ENCODE assay signal across 16 cellular contexts in genomic region chr21:14452842-14453241, GRCh38.
DNase-seq lines count a peak whose midpoint lies in the region; ATAC-seq and TF ChIP-seq lines count a peak whose summit lies in the region.
"Had no signal": no experiment of that assay in that cellular context is flagged by ENCODE, and none has a peak within 500 bp of the region (broad histone marks: within the 10 kb centered on the region; RNA-seq: fewer than 3 reads in every experiment).

No MANE protein-coding gene starts in this region.

- peak overlapping the region; percentile 73 for H3K4me3 Mint-ChIP-seq in natural killer cell treated with Interleukin-12 subunit alpha and Interleukin-12 subunit beta and Interleukin-15 and Interleukin-18, amount 100 ng/mL, for 72 hours
- no peak overlapping the region for H3K4me3 Mint-ChIP-seq in natural killer cell
- H3K4me3 Mint-ChIP-seq: dendritic cell treated with granulocyte-macrophage colony-stimulating factor and Interleukin-4, amounts not matched to agents 40 ng/mL and 50 ng/mL, for 4 days had no signal

- no peaks in the 10 kb centered on the region for H3K27me3 Mint-ChIP-seq in natural killer cell treated with Interleukin-12 subunit alpha and Interleukin-12 subunit beta and Interleukin-15 and Interleukin-18, amount 100 ng/mL, for 72 hours
- no peaks in the 10 kb centered on the region for H3K27me3 Mint-ChIP-seq in natural killer cell (ENCODE audit: low read depth in 2 of 2)
- H3K27me3 Mint-ChIP-seq: dendritic cell treated with granulocyte-macrophage colony-stimulating factor and Interleukin-4, amounts not matched to agents 40 ng/mL and 50 ng/mL, for 4 days had no signal

- peak overlapping the region; percentile 88 to 94 for H3K27ac Mint-ChIP-seq in natural killer cell treated with Interleukin-12 subunit alpha and Interleukin-12 subunit beta and Interleukin-15 and Interleukin-18, amount 100 ng/mL, for 72 hours
- H3K27ac Mint-ChIP-seq in natural killer cell = no peak overlapping the region
- peak overlapping the region; percentile 95 to 99 for H3K27ac Mint-ChIP-seq in activated naive CD4-positive, alpha-beta T cell treated with anti-CD3 and anti-CD28 coated beads, Interleukin-2, amount 50 U/mL, for 72 hours
- H3K27ac Mint-ChIP-seq: dendritic cell treated with granulocyte-macrophage colony-stimulating factor and Interleukin-4, amounts not matched to agents 40 ng/mL and 50 ng/mL, for 4 days had no signal

- no peaks in the 10 kb centered on the region for H3K79me2 ChIP-seq in osteoblast (ENCODE audit: insufficient read depth, low read length)

- no peak overlapping the region for H2AFZ ChIP-seq in osteoblast (ENCODE audit: low read length)

- no peak overlapping the region for H3K4me2 ChIP-seq in osteoblast (ENCODE audit: insufficient read depth, low read length)

- no peaks in the 10 kb centered on the region for H4K20me1 ChIP-seq in osteoblast (ENCODE audit: insufficient read depth, low read length)

- H3K36me3 ChIP-seq in MG63 = no peaks in the 10 kb centered on the region
- no peaks in the 10 kb centered on the region for H3K36me3 ChIP-seq in osteoblast (ENCODE audit: insufficient read depth, low read length)
- H3K36me3 ChIP-seq: ovary had no signal

- peaks cover 37 to 41% of the 10 kb centered on the region in 2 donors for H3K4me1 Mint-ChIP-seq in natural killer cell treated with Interleukin-12 subunit alpha and Interleukin-12 subunit beta and Interleukin-15 and Interleukin-18, amount 100 ng/mL, for 72 hours (ENCODE audit: low read depth in 2 of 2)
- H3K4me1 Mint-ChIP-seq in natural killer cell = peaks cover 8 to 9% of the 10 kb centered on the region in 2 donors

- no peak for ATAC-seq in natural killer cell treated with Interleukin-12 subunit alpha and Interleukin-12 subunit beta and Interleukin-15 and Interleukin-18, amount 100 ng/mL, for 72 hours
- no peak for ATAC-seq in natural killer cell
- ATAC-seq in HG02973 (IDR thresholded peaks at IDR 0.05; ENCODE audit: unreplicated experiment) = peak; percentile 2
- ATAC-seq in activated naive CD4-positive, alpha-beta T cell treated with anti-CD3 and anti-CD28 coated beads, Interleukin-2, amount 50 U/mL, for 72 hours = peak in 1 of 2 donors; percentile 29
- ATAC-seq: esophagus mucosa, HepG2 had no signal

- H3K27me3 ChIP-seq in MG63 (no peaks in the 10 kb centered on the region), osteoblast (ENCODE audit: insufficient read depth, low read length) (no peaks in the 10 kb centered on the region)
- H3K27me3 ChIP-seq: ovary had no signal

- H3K27ac ChIP-seq in osteoblast (ENCODE audit: low read depth, low read length) = no peak overlapping the region
- H3K27ac ChIP-seq: ovary, SK-N-MC had no signal

- H3K4me1 ChIP-seq in osteoblast (ENCODE audit: insufficient read depth, low read length) = no peaks in the 10 kb centered on the region

- H3K4me3 ChIP-seq in MG63 (no peak overlapping the region), osteoblast (ENCODE audit: insufficient read depth, low read length) (no peak overlapping the region)
- H3K4me3 ChIP-seq: mucosa of descending colon, ovary, SK-N-MC had no signal

- no peaks in the 10 kb centered on the region for H3K9me3 Mint-ChIP-seq in natural killer cell treated with Interleukin-12 subunit alpha and Interleukin-12 subunit beta and Interleukin-15 and Interleukin-18, amount 100 ng/mL, for 72 hours
- H3K9me3 Mint-ChIP-seq in natural killer cell = no peaks in the 10 kb centered on the region
- peaks cover 0 to 5% of the 10 kb centered on the region in 2 donors for H3K9me3 Mint-ChIP-seq in activated naive CD4-positive, alpha-beta T cell treated with anti-CD3 and anti-CD28 coated beads, Interleukin-2, amount 50 U/mL, for 72 hours
- H3K9me3 Mint-ChIP-seq: dendritic cell treated with granulocyte-macrophage colony-stimulating factor and Interleukin-4, amounts not matched to agents 40 ng/mL and 50 ng/mL, for 4 days had no signal

- H3K9me3 ChIP-seq in MG63 (no peaks in the 10 kb centered on the region), osteoblast (ENCODE audit: low read depth, low read length) (no peaks in the 10 kb centered on the region)
- H3K9me3 ChIP-seq: mucosa of descending colon, ovary had no signal

- intact Hi-C loops in natural killer cell (cut with micrococcal nuclease) = no loop called here

- TF ChIP-seq CTCF in natural killer cell (IDR thresholded peaks at IDR 0.05) (no peak), osteoblast (IDR thresholded peaks at IDR 0.05; ENCODE audit: extremely low read depth, low read depth, low read length) (no peak)

- no peaks in the 10 kb centered on the region for H3K36me3 Mint-ChIP-seq in natural killer cell treated with Interleukin-12 subunit alpha and Interleukin-12 subunit beta and Interleukin-15 and Interleukin-18, amount 100 ng/mL, for 72 hours
- H3K36me3 Mint-ChIP-seq in natural killer cell = no peaks in the 10 kb centered on the region
- H3K36me3 Mint-ChIP-seq in activated naive CD4-positive, alpha-beta T cell treated with anti-CD3 and anti-CD28 coated beads, Interleukin-2, amount 50 U/mL, for 72 hours = peaks cover 0 to 30% of the 10 kb centered on the region in 2 donors

- no peak for DNase-seq in natural killer cell treated with Interleukin-12 subunit alpha and Interleukin-12 subunit beta and Interleukin-15 and Interleukin-18, amount 100 ng/mL, for 72 hours (ENCODE audit: low spot score)
- DNase-seq in natural killer cell (no peak), MG63 (no peak), HuH-7.5 (ENCODE audit: low spot score) (no peak), amniotic stem cell (lab: John Stamatoyannopoulos, UW) (no peak), osteoblast (ENCODE audit: insufficient read length, low spot score, missing footprints) (no peak)
- DNase-seq in activated naive CD4-positive, alpha-beta T cell treated with anti-CD3 and anti-CD28 coated beads, Interleukin-2, amount 50 U/mL, for 72 hours (ENCODE audit: low spot score in 2 of 2) = no peak
- DNase-seq: activated CD8-positive, alpha-beta memory T cell treated with anti-CD3 and anti-CD28 coated beads, Interleukin-2, amount 50 U/mL, for 48 hours; NCI-H345; ovary had no signal

Comparison
In these comparisons a context has a peak if more than half of its experiments do, and no peak if none do; other contexts are left out.
1. H3K27ac Mint-ChIP-seq: peak in natural killer cell treated with Interleukin-12 subunit alpha and Interleukin-12 subunit beta and Interleukin-15 and Interleukin-18, amount 100 ng/mL, for 72 hours (2 of 2) and activated naive CD4-positive, alpha-beta T cell treated with anti-CD3 and anti-CD28 coated beads, Interleukin-2, amount 50 U/mL, for 72 hours (2 of 2); none in natural killer cell (0 of 2).